8 cellular contexts compared by ENCODE assay signal in genomic region chr22:50209893-50210292, GRCh38. TPM values are rescaled to one million over a fixed set of nuclear protein-coding genes. Genes with fewer than 3 reads are reported as not detected.
A peak's percentile ranks its signal among the peaks of the same experiment; 100 is the strongest.
DNase-seq lines count a peak whose midpoint lies in the region; ATAC-seq, FAIRE-seq and TF ChIP-seq lines count a peak whose summit lies in the region.

No MANE protein-coding gene starts in this region.

- no peak for ATAC-seq in HG02970 (IDR thresholded peaks at IDR 0.05; ENCODE audit: low FRiP score, unreplicated experiment)

- no peak for FAIRE-seq in RCC 7860 (lab: Jason Lieb, UNC)

- DNase-seq in Ammon's horn (ENCODE audit: low spot score), result peak; percentile 83
- DNase-seq in GM20000 (ENCODE audit: low spot score), result peak; percentile 89
- DNase-seq in RCC 7860 (ENCODE audit: low spot score), result peak; percentile 24
- DNase-seq in activated naive CD4-positive, alpha-beta T cell treated with Interleukin-2 at 50 U/mL for 16 hours, result peak; percentile 71
- peak; percentile 56 for DNase-seq in glomerular visceral epithelial cell (ENCODE audit: extremely low spot score)
- DNase-seq in renal cortical epithelial cell (ENCODE audit: low read depth), result peak; percentile 34
- DNase-seq in GF-D8 (lab: John Stamatoyannopoulos, UW), result no peak

- peak; percentile 74 for TF ChIP-seq CTCF in GM20000 (IDR thresholded peaks at IDR 0.05; ENCODE audit: extremely low read depth, missing control alignments)

RNA-seq across cellular contexts. Expression of gene SELENOO, which starts 9.1 kb away (rescaled TPM):
- 23.4 and 26.7 TPM in 2 replicates for total RNA-seq in renal cortical epithelial cell

RNA-seq across cellular contexts. Expression of gene TRABD, which starts 24.2 kb away (rescaled TPM):
- 24.7 and 37.4 TPM in 2 replicates for total RNA-seq in renal cortical epithelial cell

RNA-seq across cellular contexts. Expression of gene TUBGCP6, which starts 34.9 kb away (rescaled TPM):
- 26.2 and 34.5 TPM in 2 replicates for total RNA-seq in renal cortical epithelial cell

RNA-seq across cellular contexts. Expression of gene PANX2, which starts 39.4 kb away (rescaled TPM):
- total RNA-seq in renal cortical epithelial cell, result not detected in 2 replicates

RNA-seq across cellular contexts. Expression of gene HDAC10, which starts 41.2 kb away (rescaled TPM):
- 19.8 and 48.9 TPM in 2 replicates for total RNA-seq in renal cortical epithelial cell
